In the genomic region with DNA sequence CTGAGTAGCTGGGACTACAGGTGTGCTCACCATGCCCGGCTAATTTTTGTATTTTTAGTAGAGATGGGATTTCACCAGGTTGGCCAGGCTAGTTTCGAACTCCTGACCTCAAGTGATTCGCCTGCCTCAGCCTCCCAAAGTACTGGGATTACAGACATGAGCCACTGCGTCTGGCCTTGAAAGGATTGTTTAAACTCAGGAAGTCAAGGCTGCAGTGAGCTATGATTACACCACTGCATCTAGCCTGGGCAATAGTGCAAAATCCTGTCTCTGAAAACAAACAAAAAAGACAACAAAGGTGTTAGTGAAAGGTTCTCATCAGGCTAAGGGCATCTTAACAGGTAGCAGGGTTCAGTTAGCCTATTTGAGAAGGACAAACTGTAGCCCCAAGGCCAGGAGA, we compare ENCODE assay signal across 1 cellular context.
TF ChIP-seq lines count a peak whose summit lies in the region.

No MANE protein-coding gene starts in this region.

TF ChIP-seq in HepG2, 621 proteins besides CTCF, POLR2A, EP300 and RAD21 (continued from another document and continues in another):
- TF ChIP-seq ARID5B (CRISPR knock-in tag; IDR thresholded peaks at IDR 0.05) (peak; percentile 55; the same call in 1 of the 2 replicates), ZNF562 (CRISPR knock-in tag; IDR thresholded peaks at IDR 0.05; ENCODE audit: borderline replicate concordance) (no peak), ZFP90 (CRISPR knock-in tag; IDR thresholded peaks at IDR 0.05; ENCODE audit: borderline replicate concordance) (no peak), ZNF260 (CRISPR knock-in tag; IDR thresholded peaks at IDR 0.05; ENCODE audit: borderline replicate concordance, low read depth) (no peak), ZNF570 (CRISPR knock-in tag; IDR thresholded peaks at IDR 0.05; ENCODE audit: borderline replicate concordance) (no peak), ZNF460 (CRISPR knock-in tag; IDR thresholded peaks at IDR 0.05; ENCODE audit: borderline replicate concordance) (no peak), SRSF9 (IDR thresholded peaks at IDR 0.05; ENCODE audit: borderline replicate concordance, insufficient read depth, low read depth, low read length, poor library complexity, severe bottlenecking) (no peak), ETV5 (CRISPR knock-in tag; IDR thresholded peaks at IDR 0.05; ENCODE audit: borderline replicate concordance) (peak; percentile 40; the same call in 1 of the 2 replicates), ZBTB8A (CRISPR knock-in tag; IDR thresholded peaks at IDR 0.05; ENCODE audit: borderline replicate concordance, low read depth) (no peak), ZMYM2 (CRISPR knock-in tag; IDR thresholded peaks at IDR 0.05) (peak; percentile 80), ERF (CRISPR knock-in tag; IDR thresholded peaks at IDR 0.05) (no peak), ZNF737 (CRISPR knock-in tag; IDR thresholded peaks at IDR 0.05; ENCODE audit: borderline replicate concordance) (no peak), KLF16 (CRISPR knock-in tag; IDR thresholded peaks at IDR 0.05) (no peak), IKZF5 (CRISPR knock-in tag; IDR thresholded peaks at IDR 0.05) (no peak), HOXA3 (CRISPR knock-in tag; IDR thresholded peaks at IDR 0.05) (no peak), SALL2 (CRISPR knock-in tag; IDR thresholded peaks at IDR 0.05) (no peak), MAFG (CRISPR knock-in tag; IDR thresholded peaks at IDR 0.05) (no peak), AHR (CRISPR knock-in tag; IDR thresholded peaks at IDR 0.05) (no peak), DDIT3 (CRISPR knock-in tag; IDR thresholded peaks at IDR 0.05) (no peak), NBN (conservative IDR thresholded peaks at IDR 0.05) (no peak), ZNF382 (CRISPR knock-in tag; IDR thresholded peaks at IDR 0.05; ENCODE audit: borderline replicate concordance) (no peak), ZNF17 (CRISPR knock-in tag; IDR thresholded peaks at IDR 0.05) (no peak), ZNF615 (CRISPR knock-in tag; IDR thresholded peaks at IDR 0.05; ENCODE audit: borderline replicate concordance) (no peak), MXD3 (CRISPR knock-in tag; IDR thresholded peaks at IDR 0.05) (no peak), SMAD3 (CRISPR knock-in tag; IDR thresholded peaks at IDR 0.05) (0 out of 2 replicates have a peak, but pooled peaks have one; percentile 17), ZNF501 (CRISPR knock-in tag; IDR thresholded peaks at IDR 0.05) (0 out of 2 replicates have a peak, but pooled peaks have one; percentile 23), MXI1 (IDR thresholded peaks at IDR 0.05; ENCODE audit: borderline replicate concordance, low read depth, low read length) (no peak), NR2F6 (IDR thresholded peaks at IDR 0.05) (no peak), NR2F6 (CRISPR knock-in tag; IDR thresholded peaks at IDR 0.05) (0 out of 2 replicates have a peak, but pooled peaks have one; percentile 14), SOX13 (IDR thresholded peaks at IDR 0.05) (no peak), SOX13 (CRISPR knock-in tag; conservative IDR thresholded peaks at IDR 0.05 in 1 of 2, IDR thresholded peaks at IDR 0.05 in 1 of 2) (peak in 1 of 2 experiments; percentile 10; a peak in 1 of 4 replicates), CREBL2 (CRISPR knock-in tag; IDR thresholded peaks at IDR 0.05; ENCODE audit: borderline replicate concordance) (no peak), ZBTB42 (CRISPR knock-in tag; IDR thresholded peaks at IDR 0.05) (no peak), FOXO4 (CRISPR knock-in tag; conservative IDR thresholded peaks at IDR 0.05) (no peak), SALL1 (CRISPR knock-in tag; IDR thresholded peaks at IDR 0.05) (peak; percentile 41; the same call in 1 of the 2 replicates), ZFP41 (CRISPR knock-in tag; IDR thresholded peaks at IDR 0.05; ENCODE audit: borderline replicate concordance) (no peak), ZNF468 (CRISPR knock-in tag; IDR thresholded peaks at IDR 0.05) (no peak)
- TF ChIP-seq, protein P1, sequence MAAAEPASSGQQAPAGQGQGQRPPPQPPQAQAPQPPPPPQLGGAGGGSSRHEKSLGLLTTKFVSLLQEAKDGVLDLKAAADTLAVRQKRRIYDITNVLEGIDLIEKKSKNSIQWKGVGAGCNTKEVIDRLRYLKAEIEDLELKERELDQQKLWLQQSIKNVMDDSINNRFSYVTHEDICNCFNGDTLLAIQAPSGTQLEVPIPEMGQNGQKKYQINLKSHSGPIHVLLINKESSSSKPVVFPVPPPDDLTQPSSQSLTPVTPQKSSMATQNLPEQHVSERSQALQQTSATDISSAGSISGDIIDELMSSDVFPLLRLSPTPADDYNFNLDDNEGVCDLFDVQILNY (CRISPR knock-in tag; conservative IDR thresholded peaks at IDR 0.05), result no peak
- TF ChIP-seq, protein P2, sequence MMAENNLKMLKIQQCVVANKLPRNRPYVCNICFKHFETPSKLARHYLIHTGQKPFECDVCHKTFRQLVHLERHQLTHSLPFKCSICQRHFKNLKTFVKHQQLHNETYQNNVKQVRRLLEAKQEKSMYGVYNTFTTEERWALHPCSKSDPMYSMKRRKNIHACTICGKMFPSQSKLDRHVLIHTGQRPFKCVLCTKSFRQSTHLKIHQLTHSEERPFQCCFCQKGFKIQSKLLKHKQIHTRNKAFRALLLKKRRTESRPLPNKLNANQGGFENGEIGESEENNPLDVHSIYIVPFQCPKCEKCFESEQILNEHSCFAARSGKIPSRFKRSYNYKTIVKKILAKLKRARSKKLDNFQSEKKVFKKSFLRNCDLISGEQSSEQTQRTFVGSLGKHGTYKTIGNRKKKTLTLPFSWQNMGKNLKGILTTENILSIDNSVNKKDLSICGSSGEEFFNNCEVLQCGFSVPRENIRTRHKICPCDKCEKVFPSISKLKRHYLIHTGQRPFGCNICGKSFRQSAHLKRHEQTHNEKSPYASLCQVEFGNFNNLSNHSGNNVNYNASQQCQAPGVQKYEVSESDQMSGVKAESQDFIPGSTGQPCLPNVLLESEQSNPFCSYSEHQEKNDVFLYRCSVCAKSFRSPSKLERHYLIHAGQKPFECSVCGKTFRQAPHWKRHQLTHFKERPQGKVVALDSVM (CRISPR knock-in tag; IDR thresholded peaks at IDR 0.05), result no peak
- TF ChIP-seq, protein P3, sequence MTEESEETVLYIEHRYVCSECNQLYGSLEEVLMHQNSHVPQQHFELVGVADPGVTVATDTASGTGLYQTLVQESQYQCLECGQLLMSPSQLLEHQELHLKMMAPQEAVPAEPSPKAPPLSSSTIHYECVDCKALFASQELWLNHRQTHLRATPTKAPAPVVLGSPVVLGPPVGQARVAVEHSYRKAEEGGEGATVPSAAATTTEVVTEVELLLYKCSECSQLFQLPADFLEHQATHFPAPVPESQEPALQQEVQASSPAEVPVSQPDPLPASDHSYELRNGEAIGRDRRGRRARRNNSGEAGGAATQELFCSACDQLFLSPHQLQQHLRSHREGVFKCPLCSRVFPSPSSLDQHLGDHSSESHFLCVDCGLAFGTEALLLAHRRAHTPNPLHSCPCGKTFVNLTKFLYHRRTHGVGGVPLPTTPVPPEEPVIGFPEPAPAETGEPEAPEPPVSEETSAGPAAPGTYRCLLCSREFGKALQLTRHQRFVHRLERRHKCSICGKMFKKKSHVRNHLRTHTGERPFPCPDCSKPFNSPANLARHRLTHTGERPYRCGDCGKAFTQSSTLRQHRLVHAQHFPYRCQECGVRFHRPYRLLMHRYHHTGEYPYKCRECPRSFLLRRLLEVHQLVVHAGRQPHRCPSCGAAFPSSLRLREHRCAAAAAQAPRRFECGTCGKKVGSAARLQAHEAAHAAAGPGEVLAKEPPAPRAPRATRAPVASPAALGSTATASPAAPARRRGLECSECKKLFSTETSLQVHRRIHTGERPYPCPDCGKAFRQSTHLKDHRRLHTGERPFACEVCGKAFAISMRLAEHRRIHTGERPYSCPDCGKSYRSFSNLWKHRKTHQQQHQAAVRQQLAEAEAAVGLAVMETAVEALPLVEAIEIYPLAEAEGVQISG (CRISPR knock-in tag; IDR thresholded peaks at IDR 0.05), result peak; percentile 35; the same call in 1 of the 2 replicates
- TF ChIP-seq, protein P4, sequence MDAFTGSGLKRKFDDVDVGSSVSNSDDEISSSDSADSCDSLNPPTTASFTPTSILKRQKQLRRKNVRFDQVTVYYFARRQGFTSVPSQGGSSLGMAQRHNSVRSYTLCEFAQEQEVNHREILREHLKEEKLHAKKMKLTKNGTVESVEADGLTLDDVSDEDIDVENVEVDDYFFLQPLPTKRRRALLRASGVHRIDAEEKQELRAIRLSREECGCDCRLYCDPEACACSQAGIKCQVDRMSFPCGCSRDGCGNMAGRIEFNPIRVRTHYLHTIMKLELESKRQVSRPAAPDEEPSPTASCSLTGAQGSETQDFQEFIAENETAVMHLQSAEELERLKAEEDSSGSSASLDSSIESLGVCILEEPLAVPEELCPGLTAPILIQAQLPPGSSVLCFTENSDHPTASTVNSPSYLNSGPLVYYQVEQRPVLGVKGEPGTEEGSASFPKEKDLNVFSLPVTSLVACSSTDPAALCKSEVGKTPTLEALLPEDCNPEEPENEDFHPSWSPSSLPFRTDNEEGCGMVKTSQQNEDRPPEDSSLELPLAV (CRISPR knock-in tag; conservative IDR thresholded peaks at IDR 0.05; ENCODE audit: low read depth), result no peak
- TF ChIP-seq, protein P5, sequence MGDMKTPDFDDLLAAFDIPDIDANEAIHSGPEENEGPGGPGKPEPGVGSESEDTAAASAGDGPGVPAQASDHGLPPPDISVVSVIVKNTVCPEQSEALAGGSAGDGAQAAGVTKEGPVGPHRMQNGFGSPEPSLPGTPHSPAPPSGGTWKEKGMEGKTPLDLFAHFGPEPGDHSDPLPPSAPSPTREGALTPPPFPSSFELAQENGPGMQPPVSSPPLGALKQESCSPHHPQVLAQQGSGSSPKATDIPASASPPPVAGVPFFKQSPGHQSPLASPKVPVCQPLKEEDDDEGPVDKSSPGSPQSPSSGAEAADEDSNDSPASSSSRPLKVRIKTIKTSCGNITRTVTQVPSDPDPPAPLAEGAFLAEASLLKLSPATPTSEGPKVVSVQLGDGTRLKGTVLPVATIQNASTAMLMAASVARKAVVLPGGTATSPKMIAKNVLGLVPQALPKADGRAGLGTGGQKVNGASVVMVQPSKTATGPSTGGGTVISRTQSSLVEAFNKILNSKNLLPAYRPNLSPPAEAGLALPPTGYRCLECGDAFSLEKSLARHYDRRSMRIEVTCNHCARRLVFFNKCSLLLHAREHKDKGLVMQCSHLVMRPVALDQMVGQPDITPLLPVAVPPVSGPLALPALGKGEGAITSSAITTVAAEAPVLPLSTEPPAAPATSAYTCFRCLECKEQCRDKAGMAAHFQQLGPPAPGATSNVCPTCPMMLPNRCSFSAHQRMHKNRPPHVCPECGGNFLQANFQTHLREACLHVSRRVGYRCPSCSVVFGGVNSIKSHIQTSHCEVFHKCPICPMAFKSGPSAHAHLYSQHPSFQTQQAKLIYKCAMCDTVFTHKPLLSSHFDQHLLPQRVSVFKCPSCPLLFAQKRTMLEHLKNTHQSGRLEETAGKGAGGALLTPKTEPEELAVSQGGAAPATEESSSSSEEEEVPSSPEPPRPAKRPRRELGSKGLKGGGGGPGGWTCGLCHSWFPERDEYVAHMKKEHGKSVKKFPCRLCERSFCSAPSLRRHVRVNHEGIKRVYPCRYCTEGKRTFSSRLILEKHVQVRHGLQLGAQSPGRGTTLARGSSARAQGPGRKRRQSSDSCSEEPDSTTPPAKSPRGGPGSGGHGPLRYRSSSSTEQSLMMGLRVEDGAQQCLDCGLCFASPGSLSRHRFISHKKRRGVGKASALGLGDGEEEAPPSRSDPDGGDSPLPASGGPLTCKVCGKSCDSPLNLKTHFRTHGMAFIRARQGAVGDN (CRISPR knock-in tag; IDR thresholded peaks at IDR 0.05), result no peak
